19 cellular contexts compared by ENCODE assay signal in genomic region chr2:71786291-71787107, GRCh38.
DNase-seq lines count a peak whose midpoint lies in the region; ATAC-seq and TF ChIP-seq lines count a peak whose summit lies in the region.
"Had no signal": no experiment of that assay in that cellular context is flagged by ENCODE, and none has a peak within 500 bp of the region (broad histone marks: within the 10 kb centered on the region; RNA-seq: fewer than 3 reads in every experiment).

No MANE protein-coding gene starts in this region.

- H3K36me3 ChIP-seq in right atrium auricular region (no peaks in the 10 kb centered on the region), left ventricle myocardium inferior (no peaks in the 10 kb centered on the region), GM23338 (ENCODE audit: insufficient read depth) (no peaks in the 10 kb centered on the region)

- H3K27ac ChIP-seq in right atrium auricular region = no peak overlapping the region
- no peak overlapping the region for H3K27ac ChIP-seq in left ventricle myocardium inferior (replicated peaks)
- no peak overlapping the region for H3K27ac ChIP-seq in GM23338 (ENCODE audit: low read depth)

- H3K27me3 ChIP-seq in right atrium auricular region (no peaks in the 10 kb centered on the region), left ventricle myocardium inferior (ENCODE audit: low read depth) (peaks cover 15% of the 10 kb centered on the region), GM23338 (ENCODE audit: insufficient read depth) (no peaks in the 10 kb centered on the region)

- H3K9me3 Mint-ChIP-seq in progenitor cell of endocrine pancreas (ENCODE audit: low read depth) (no peaks in the 10 kb centered on the region), GM23338 (no peaks in the 10 kb centered on the region; the same call in 2 of the 3 replicates)
- no peaks in the 10 kb centered on the region for H3K9me3 Mint-ChIP-seq in stimulated activated memory B cell treated with anti-CD40 and anti-IgM and Interleukin-4, amounts not matched to agents 10 μg/mL and 1 μg/mL and 100 μg/mL, for 72 hours
- H3K9me3 Mint-ChIP-seq: CD4-positive, alpha-beta T cell; HFFc6 had no signal

- H3K27ac Mint-ChIP-seq in progenitor cell of endocrine pancreas (no peak overlapping the region), GM23338 (no peak overlapping the region)
- H3K27ac Mint-ChIP-seq in stimulated activated memory B cell treated with anti-CD40 and anti-IgM and Interleukin-4, amounts not matched to agents 10 μg/mL and 1 μg/mL and 100 μg/mL, for 72 hours = no peak overlapping the region
- H3K27ac Mint-ChIP-seq: CD4-positive, alpha-beta T cell; HFFc6 had no signal

- H3F3A ChIP-seq in GM23338 (replicated peaks; ENCODE audit: low read depth) = no peaks in the 10 kb centered on the region

- H3K27me3 Mint-ChIP-seq in progenitor cell of endocrine pancreas = peaks cover 24% of the 10 kb centered on the region
- no peaks in the 10 kb centered on the region for H3K27me3 Mint-ChIP-seq in stimulated activated memory B cell treated with anti-CD40 and anti-IgM and Interleukin-4, amounts not matched to agents 10 μg/mL and 1 μg/mL and 100 μg/mL, for 72 hours
- H3K27me3 Mint-ChIP-seq in GM23338 (ENCODE audit: insufficient read depth, low read depth, poor library complexity) = peaks cover 11% of the 10 kb centered on the region

- no peaks in the 10 kb centered on the region for H3K79me2 ChIP-seq in GM23338 (replicated peaks; ENCODE audit: insufficient read depth)

- H3K4me1 ChIP-seq in right atrium auricular region (no peaks in the 10 kb centered on the region), left ventricle myocardium inferior (no peaks in the 10 kb centered on the region), GM23338 (ENCODE audit: insufficient read depth) (no peaks in the 10 kb centered on the region)

- intact Hi-C loops in left ventricle myocardium inferior (cut with micrococcal nuclease) = no loop called here

- ATAC-seq in left lobe of liver (no peak), GM23338 (no peak)
- no peak for ATAC-seq in stimulated activated memory B cell treated with anti-CD40 and anti-IgM and Interleukin-4, amounts not matched to agents 10 μg/mL and 1 μg/mL and 100 μg/mL, for 72 hours

- H3K9me3 ChIP-seq in right atrium auricular region (no peaks in the 10 kb centered on the region), left ventricle myocardium inferior (replicated peaks) (no peaks in the 10 kb centered on the region)
- H3K9me3 ChIP-seq: Caco-2 had no signal

- H3K4me3 Mint-ChIP-seq in progenitor cell of endocrine pancreas (ENCODE audit: low read depth) (no peak overlapping the region), GM23338 (no peak overlapping the region)
- H3K4me3 Mint-ChIP-seq in stimulated activated memory B cell treated with anti-CD40 and anti-IgM and Interleukin-4, amounts not matched to agents 10 μg/mL and 1 μg/mL and 100 μg/mL, for 72 hours = no peak overlapping the region
- H3K4me3 Mint-ChIP-seq: CD4-positive, alpha-beta T cell; HFFc6 had no signal

- H3K4me2 ChIP-seq in GM23338 = no peak overlapping the region

- peaks cover 5% of the 10 kb centered on the region for H3K4me1 Mint-ChIP-seq in progenitor cell of endocrine pancreas (ENCODE audit: low read depth)
- no peaks in the 10 kb centered on the region for H3K4me1 Mint-ChIP-seq in stimulated activated memory B cell treated with anti-CD40 and anti-IgM and Interleukin-4, amounts not matched to agents 10 μg/mL and 1 μg/mL and 100 μg/mL, for 72 hours
- peaks cover 7% of the 10 kb centered on the region; the same call in 1 of the 3 replicates for H3K4me1 Mint-ChIP-seq in GM23338

- no peaks in the 10 kb centered on the region for H3K36me3 Mint-ChIP-seq in progenitor cell of endocrine pancreas (ENCODE audit: insufficient read depth)
- no peaks in the 10 kb centered on the region for H3K36me3 Mint-ChIP-seq in stimulated activated memory B cell treated with anti-CD40 and anti-IgM and Interleukin-4, amounts not matched to agents 10 μg/mL and 1 μg/mL and 100 μg/mL, for 72 hours
- no peaks in the 10 kb centered on the region for H3K36me3 Mint-ChIP-seq in GM23338 (ENCODE audit: low read depth)

- H3K4me3 ChIP-seq in right atrium auricular region = no peak overlapping the region
- no peak overlapping the region for H3K4me3 ChIP-seq in left ventricle myocardium inferior
- no peak overlapping the region for H3K4me3 ChIP-seq in GM23338

- H3K9me2 ChIP-seq in GM23338 (ENCODE audit: insufficient read depth) = no peaks in the 10 kb centered on the region; the same call in 1 of the 2 replicates

- no peaks in the 10 kb centered on the region for H4K20me1 ChIP-seq in GM23338 (replicated peaks; ENCODE audit: insufficient read depth)

- DNase-seq in right atrium auricular region (ENCODE audit: low spot score) = peak; percentile 52
- no peak for DNase-seq in left ventricle myocardium inferior
- DNase-seq in left lobe of liver (ENCODE audit: low spot score) = peak; percentile 38
- peak; percentile 2 for DNase-seq in progenitor cell of endocrine pancreas (ENCODE audit: low spot score, unreplicated experiment)
- no peak for DNase-seq in inferior parietal cortex (ENCODE audit: extremely low spot score)
- no peak for DNase-seq in kidney glomerular epithelial cell (lab: John Stamatoyannopoulos, UW)
- no peak for DNase-seq in GM23338 (ENCODE audit: low spot score)
- DNase-seq: Caco-2; DMS153; GF-D8; HFFc6; KBM-7; NCI-H1105; NCI-H2081; NCI-H748 treated with DMSO at 0.1 percent for 48 hours; NK-92 treated with Interleukin-12 subunit alpha and Interleukin-12 subunit beta, amount 100 ng/mL, for 24 hours; Right ventricle myocardium superior had no signal

- no peak overlapping the region for H2AFZ ChIP-seq in GM23338

- TF ChIP-seq CTCF in right atrium auricular region (IDR thresholded peaks at IDR 0.05) (no peak), left ventricle myocardium inferior (IDR thresholded peaks at IDR 0.05; ENCODE audit: borderline replicate concordance) (no peak), progenitor cell of endocrine pancreas (IDR thresholded peaks at IDR 0.05; ENCODE audit: unreplicated experiment) (no peak), GM23338 (conservative IDR thresholded peaks at IDR 0.05; ENCODE audit: low read depth in 2 of 2) (no peak)

TF ChIP-seq in GM23338, 12 proteins besides CTCF, POLR2A, EP300 and RAD21:
- TF ChIP-seq POLR2AphosphoS5 (IDR thresholded peaks at IDR 0.05; ENCODE audit: low read depth) = no peak
- no peak for TF ChIP-seq EZH2 (IDR thresholded peaks at IDR 0.05; ENCODE audit: low read depth, unreplicated experiment)
- TF ChIP-seq ZNF114 (CRISPR knock-in tag; IDR thresholded peaks at IDR 0.05) = no peak
- TF ChIP-seq ETS1 (IDR thresholded peaks at IDR 0.05) = no peak
- TF ChIP-seq NANOG (IDR thresholded peaks at IDR 0.05; ENCODE audit: borderline replicate concordance) = no peak

Comparison
In these comparisons a context has a peak if more than half of its experiments do, and no peak if none do; other contexts are left out.
1. DNase-seq: peak in right atrium auricular region (single experiment), left lobe of liver (single experiment) and progenitor cell of endocrine pancreas (single experiment); none in left ventricle myocardium inferior (single experiment), inferior parietal cortex (single experiment), kidney glomerular epithelial cell (single experiment) and GM23338 (single experiment).